28 cellular contexts compared by ENCODE assay signal in genomic region chr13:40125336-40125735, GRCh38.
"Had no signal": no experiment of that assay in that cellular context is flagged by ENCODE, and none has a peak within 500 bp of the region (broad histone marks: within the 10 kb centered on the region; RNA-seq: fewer than 3 reads in every experiment).

No MANE protein-coding gene starts in this region.

- H3K36me3 ChIP-seq: esophagus squamous epithelium, heart right ventricle, pancreas, prostate gland, thyroid gland, upper lobe of left lung, vagina had no signal

- H3K4me3 ChIP-seq: esophagus squamous epithelium, heart right ventricle, pancreas, prostate gland, skin epidermis, thyroid gland, upper lobe of left lung, vagina had no signal

- H3K27ac ChIP-seq: epithelial cell of prostate, esophagus squamous epithelium, heart right ventricle, pancreas, prostate gland, skin epidermis, thyroid gland, upper lobe of left lung, vagina had no signal

- H3K9me3 Mint-ChIP-seq: central memory CD8-positive, alpha-beta T cell; stimulated activated naive CD8-positive, alpha-beta T cell treated with anti-CD3 and anti-CD28 coated beads, Interleukin-15, Interleukin-2, amounts not matched to agents 100 ng/mL and 50 ng/mL, for 24 hours had no signal

- FAIRE-seq: bronchial epithelial cell, pancreas had no signal

- H3K27me3 ChIP-seq: esophagus squamous epithelium, heart right ventricle, pancreas, thyroid gland, upper lobe of left lung, vagina had no signal

- DNase-seq: activated CD4-positive, alpha-beta T cell treated with anti-CD3 and anti-CD28 coated beads for 1 hour; activated CD4-positive, alpha-beta T cell treated with anti-CD3 and anti-CD28 coated beads, Interleukin-2, amount 50 U/mL, for 1 hour; activated CD8-positive, alpha-beta T cell treated with anti-CD3 and anti-CD28 coated beads for 36 hours; activated naive CD4-positive, alpha-beta T cell treated with Interleukin-2 at 50 U/mL for 16 hours; activated T-cell treated with anti-CD3 and anti-CD28 coated beads, Interleukin-2, amount 50 U/mL, for 48 hours; esophagus squamous epithelium; foreskin melanocyte; mesenchymal stem cell; naive thymus-derived CD8-positive, alpha-beta T cell; nucleus accumbens; pancreas; retina; stimulated activated CD4-positive, alpha-beta T cell treated with anti-CD3 and anti-CD28 coated beads, Interleukin-4, amount 100 ng/mL, for 24 hours; substantia nigra; thyroid gland; upper lobe of left lung had no signal

- H3K9me3 ChIP-seq: esophagus squamous epithelium, pancreas, prostate gland, thyroid gland, upper lobe of left lung, vagina had no signal

- H3K27me3 Mint-ChIP-seq: activated CD8-positive, alpha-beta T cell treated with anti-CD3 and anti-CD28 coated beads for 36 hours; activated naive CD8-positive, alpha-beta T cell; central memory CD8-positive, alpha-beta T cell; naive thymus-derived CD8-positive, alpha-beta T cell; stimulated activated naive CD8-positive, alpha-beta T cell treated with anti-CD3 and anti-CD28 coated beads, Interleukin-15, Interleukin-2, amounts not matched to agents 100 ng/mL and 50 ng/mL, for 24 hours had no signal

- ATAC-seq: activated CD8-positive, alpha-beta T cell treated with anti-CD3 and anti-CD28 coated beads for 36 hours; heart right ventricle; naive thymus-derived CD8-positive, alpha-beta T cell; pancreas; stimulated activated effector memory CD8-positive, alpha-beta T cell treated with anti-CD3 and anti-CD28 coated beads, Interleukin-12 subunit alpha, Interleukin-12 subunit beta, amount 100 ng/mL, for 72 hours had no signal

- H3K27ac Mint-ChIP-seq: activated CD8-positive, alpha-beta T cell treated with anti-CD3 and anti-CD28 coated beads for 36 hours; activated naive CD8-positive, alpha-beta T cell; dendritic cell treated with granulocyte-macrophage colony-stimulating factor and Interleukin-4, amounts not matched to agents 40 ng/mL and 50 ng/mL, for 4 days; stimulated activated effector memory CD8-positive, alpha-beta T cell treated with anti-CD3 and anti-CD28 coated beads, Interleukin-12 subunit alpha, Interleukin-12 subunit beta, amount 100 ng/mL, for 72 hours; stimulated activated naive CD8-positive, alpha-beta T cell treated with anti-CD3 and anti-CD28 coated beads, Interleukin-15, Interleukin-2, amounts not matched to agents 100 ng/mL and 50 ng/mL, for 24 hours had no signal

- H3K4me1 ChIP-seq: pancreas, prostate gland, thyroid gland had no signal

- H3K4me3 Mint-ChIP-seq: activated CD8-positive, alpha-beta T cell treated with anti-CD3 and anti-CD28 coated beads for 36 hours; activated naive CD8-positive, alpha-beta T cell; central memory CD8-positive, alpha-beta T cell; dendritic cell treated with granulocyte-macrophage colony-stimulating factor and Interleukin-4, amounts not matched to agents 40 ng/mL and 50 ng/mL, for 4 days; naive thymus-derived CD8-positive, alpha-beta T cell; neural crest cell; stimulated activated effector memory CD8-positive, alpha-beta T cell treated with anti-CD3 and anti-CD28 coated beads, Interleukin-12 subunit alpha, Interleukin-12 subunit beta, amount 100 ng/mL, for 72 hours; stimulated activated naive CD8-positive, alpha-beta T cell treated with anti-CD3 and anti-CD28 coated beads, Interleukin-15, Interleukin-2, amounts not matched to agents 100 ng/mL and 50 ng/mL, for 24 hours had no signal
